Comparison of ENCODE assay signal across 18 cellular contexts in the genomic region with DNA sequence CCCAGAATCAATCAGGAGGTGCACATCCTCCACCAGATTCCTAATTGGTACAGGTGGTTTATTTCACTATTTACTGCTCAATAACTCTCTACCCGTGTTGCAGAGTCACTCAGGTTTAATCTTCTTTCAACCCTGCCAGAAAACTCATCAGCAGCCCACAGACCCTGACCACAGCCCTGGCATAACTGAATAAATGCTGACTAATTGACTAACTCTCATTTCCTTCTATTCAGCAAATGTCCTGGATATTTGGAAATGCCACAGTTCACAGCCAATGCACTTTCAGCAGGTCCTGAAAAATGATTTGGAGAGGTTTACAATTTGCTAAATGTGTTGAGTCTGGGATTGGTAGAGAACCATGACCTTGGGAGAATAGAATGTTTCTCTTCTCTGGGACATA. TPM values are rescaled to one million over a fixed set of nuclear protein-coding genes. Genes with fewer than 3 reads are reported as not detected.
"Had no signal": no experiment of that assay in that cellular context is flagged by ENCODE, and none has a peak within 500 bp of the region (broad histone marks: within the 10 kb centered on the region; RNA-seq: fewer than 3 reads in every experiment).

No MANE protein-coding gene starts in this region.

- H3K9me3 ChIP-seq: ascending aorta, colonic mucosa, neutrophil, stomach, thoracic aorta had no signal

- H3K4me3 ChIP-seq: ascending aorta, colonic mucosa, lung, stomach, thoracic aorta had no signal

- ATAC-seq: activated CD8-positive, alpha-beta memory T cell treated with anti-CD3 and anti-CD28 coated beads, Interleukin-2, amount 10 ng/mL, durations not matched to agents 7 days and 5 days; naive thymus-derived CD4-positive, alpha-beta T cell had no signal

- H3K27me3 ChIP-seq: ascending aorta, colonic mucosa, neutrophil, stomach had no signal

- H3K4me1 ChIP-seq: ascending aorta, colonic mucosa, stomach had no signal

- DNase-seq: activated CD4-positive, alpha-beta T cell treated with anti-CD3 and anti-CD28 coated beads for 1 hour; activated CD4-positive, alpha-beta T cell treated with anti-CD3 and anti-CD28 coated beads, Interleukin-2, amount 50 U/mL, for 48 hours; activated CD8-positive, alpha-beta memory T cell treated with anti-CD3 and anti-CD28 coated beads, Interleukin-2, amount 10 ng/mL, durations not matched to agents 7 days and 5 days; activated gamma-delta T cell; activated naive CD8-positive, alpha-beta T cell treated with anti-CD3 and anti-CD28 coated beads, Interleukin-2, amount 10 ng/mL, durations not matched to agents 7 days and 5 days; activated T-cell treated with anti-CD3 and anti-CD28 coated beads, Interleukin-2, amount 50 U/mL, for 48 hours; caudate nucleus; colonic mucosa; effector CD4-positive, alpha-beta T cell; kidney; naive thymus-derived CD4-positive, alpha-beta T cell; stimulated activated CD4-positive, alpha-beta T cell treated with anti-CD3 and anti-CD28 coated beads, Interleukin-4, amount 100 ng/mL, for 24 hours; stomach had no signal

- FAIRE-seq: frontal cortex, kidney had no signal

- H3K27ac ChIP-seq: ascending aorta, colonic mucosa, neutrophil, stomach, thoracic aorta had no signal

- H3K36me3 ChIP-seq: ascending aorta, colonic mucosa, neutrophil, stomach, thoracic aorta had no signal

RNA-seq across cellular contexts. Expression of a gene that starts 23.3 kb away (rescaled TPM):
- total RNA-seq: activated CD8-positive, alpha-beta memory T cell treated with anti-CD3 and anti-CD28 coated beads, Interleukin-2, amount 10 ng/mL, durations not matched to agents 7 days and 5 days; thoracic aorta had no signal
- polyA plus RNA-seq: naive thymus-derived CD4-positive, alpha-beta T cell had no signal
